11 cellular contexts compared by ENCODE assay signal in the genomic region with DNA sequence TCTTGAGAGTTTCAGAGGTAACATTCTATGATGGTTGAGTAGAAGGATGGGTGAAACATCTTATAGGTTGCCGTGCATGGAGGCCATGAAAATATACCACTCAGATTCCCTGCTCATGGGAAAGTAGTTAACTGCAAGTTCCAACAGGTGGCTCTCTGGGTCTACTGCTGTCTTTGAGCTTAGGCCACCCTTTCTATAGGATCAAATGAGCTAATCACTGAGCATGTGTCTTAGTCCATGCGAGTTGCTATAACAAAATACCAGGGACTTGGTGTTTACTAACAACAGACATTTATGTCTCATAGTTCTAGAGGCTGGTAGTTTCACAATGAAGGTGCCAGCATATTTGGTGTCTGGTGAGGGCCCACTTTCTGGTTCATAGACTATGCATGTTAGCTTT.
A peak's percentile ranks its signal among the peaks of the same experiment; 100 is the strongest.
DNase-seq lines count a peak whose midpoint lies in the region; ATAC-seq, FAIRE-seq and TF ChIP-seq lines count a peak whose summit lies in the region.
"Had no signal": no experiment of that assay in that cellular context is flagged by ENCODE, and none has a peak within 500 bp of the region (broad histone marks: within the 10 kb centered on the region; RNA-seq: fewer than 3 reads in every experiment).

No MANE protein-coding gene starts in this region.

- no peak for FAIRE-seq in pancreas (lab: Jason Lieb, UNC)

- H3K27ac ChIP-seq in hepatocyte (no peak overlapping the region), ascending aorta (no peak overlapping the region), pancreas (no peak overlapping the region), sigmoid colon (no peak overlapping the region)
- H3K27ac ChIP-seq: HL-60 had no signal

- DNase-seq in COR-L47 (lab: John Stamatoyannopoulos, UW) (peak; percentile 16), hepatocyte (ENCODE audit: low spot score) (no peak), ascending aorta (ENCODE audit: low spot score in 2 of 2) (no peak), pancreas (no peak), sigmoid colon (no peak)
- peak; percentile 31 for DNase-seq in Jurkat, Clone E6-1 (ENCODE audit: low read depth, low spot score)
- no peak for DNase-seq in activated CD4-positive, alpha-beta T cell treated with anti-CD3 and anti-CD28 coated beads for 1 hour
- DNase-seq: CD8-positive, alpha-beta T cell; effector CD8-positive, alpha-beta T cell had no signal

- H3K79me2 ChIP-seq in hepatocyte = no peaks in the 10 kb centered on the region

- H3K27me3 ChIP-seq in hepatocyte (no peaks in the 10 kb centered on the region), ascending aorta (no peaks in the 10 kb centered on the region), pancreas (no peaks in the 10 kb centered on the region), sigmoid colon (no peaks in the 10 kb centered on the region)

- TF ChIP-seq EP300 in sigmoid colon (IDR thresholded peaks at IDR 0.05) = no peak

- H3K4me1 ChIP-seq in hepatocyte (ENCODE audit: insufficient read depth) (no peaks in the 10 kb centered on the region), ascending aorta (no peaks in the 10 kb centered on the region), pancreas (no peaks in the 10 kb centered on the region), sigmoid colon (no peaks in the 10 kb centered on the region)

- no peak for TF ChIP-seq POLR2A in sigmoid colon (IDR thresholded peaks at IDR 0.05)

- no peak overlapping the region for H2AFZ ChIP-seq in hepatocyte

- intact Hi-C loops in ascending aorta (cut with DNase I) = no loop called here
- intact Hi-C loops in pancreas (cut with DNase I) = no loop called here
- intact Hi-C loops in sigmoid colon (cut with DNase I) = no loop called here

- H3K4me3 ChIP-seq in Jurkat, Clone E6-1 (ENCODE audit: low read length) = no peak overlapping the region
- no peak overlapping the region for H3K4me3 ChIP-seq in hepatocyte
- H3K4me3 ChIP-seq in ascending aorta = no peak overlapping the region
- no peak overlapping the region for H3K4me3 ChIP-seq in pancreas
- H3K4me3 ChIP-seq in sigmoid colon = no peak overlapping the region

- no peaks in the 10 kb centered on the region for H3K9me2 ChIP-seq in hepatocyte (replicated peaks; ENCODE audit: insufficient read depth)

- H3K9me3 ChIP-seq in hepatocyte (ENCODE audit: low read depth) = no peaks in the 10 kb centered on the region
- no peaks in the 10 kb centered on the region for H3K9me3 ChIP-seq in ascending aorta
- H3K9me3 ChIP-seq in pancreas = no peaks in the 10 kb centered on the region
- H3K9me3 ChIP-seq in sigmoid colon = no peaks in the 10 kb centered on the region

- H3K4me2 ChIP-seq in hepatocyte = no peak overlapping the region

- peak; percentile 20 for TF ChIP-seq CTCF in hepatocyte (IDR thresholded peaks at IDR 0.05; ENCODE audit: poor library complexity)
- TF ChIP-seq CTCF in ascending aorta (IDR thresholded peaks at IDR 0.05) = no peak
- TF ChIP-seq CTCF in pancreas (IDR thresholded peaks at IDR 0.05) = no peak
- no peak for TF ChIP-seq CTCF in sigmoid colon (IDR thresholded peaks at IDR 0.05)

- H3K36me3 ChIP-seq in hepatocyte (replicated peaks; ENCODE audit: insufficient read depth, low read depth) (no peaks in the 10 kb centered on the region), ascending aorta (no peaks in the 10 kb centered on the region), pancreas (no peaks in the 10 kb centered on the region), sigmoid colon (no peaks in the 10 kb centered on the region)

- WGBS in hepatocyte (ENCODE audit: low lambda C conversion rate, missing lambda C conversion rate) = 73% methylated on average over 2 of the region's 2 CpGs
- WGBS in pancreas, 2 donors = 39 to 67% methylated on average over 2 of the region's 2 CpGs
- 41 to 49% methylated on average over 2 of the region's 2 CpGs for WGBS in sigmoid colon, 2 donors

- H4K20me1 ChIP-seq in hepatocyte (ENCODE audit: insufficient read depth, poor library complexity, severe bottlenecking) = no peaks in the 10 kb centered on the region

- ATAC-seq in SK-N-SH treated with all-trans-retinoic acid at 6 μM for 48 hours = peak; percentile 48; the same call in 1 of the 3 replicates
- ATAC-seq in pancreas = no peak
- ATAC-seq: CD8-positive, alpha-beta T cell had no signal

TF ChIP-seq in SK-N-SH treated with all-trans-retinoic acid at 6 μM for 48 hours, 23 proteins besides CTCF, POLR2A, EP300 and RAD21:
- TF ChIP-seq ZNF70 (CRISPR knock-in tag; IDR thresholded peaks at IDR 0.05) = no peak
- no peak for TF ChIP-seq CSDC2 (CRISPR knock-in tag; IDR thresholded peaks at IDR 0.05)
- no peak for TF ChIP-seq OSR1 (CRISPR knock-in tag; IDR thresholded peaks at IDR 0.05)
- no peak for TF ChIP-seq ARNTL (CRISPR knock-in tag; IDR thresholded peaks at IDR 0.05; ENCODE audit: borderline replicate concordance, low read depth)
- TF ChIP-seq ZC3H10 (CRISPR knock-in tag; IDR thresholded peaks at IDR 0.05) = no peak
- no peak for TF ChIP-seq ZFP30 (CRISPR knock-in tag; IDR thresholded peaks at IDR 0.05)
- TF ChIP-seq SNAI2 (CRISPR knock-in tag; IDR thresholded peaks at IDR 0.05) = no peak
- TF ChIP-seq, protein P1, sequence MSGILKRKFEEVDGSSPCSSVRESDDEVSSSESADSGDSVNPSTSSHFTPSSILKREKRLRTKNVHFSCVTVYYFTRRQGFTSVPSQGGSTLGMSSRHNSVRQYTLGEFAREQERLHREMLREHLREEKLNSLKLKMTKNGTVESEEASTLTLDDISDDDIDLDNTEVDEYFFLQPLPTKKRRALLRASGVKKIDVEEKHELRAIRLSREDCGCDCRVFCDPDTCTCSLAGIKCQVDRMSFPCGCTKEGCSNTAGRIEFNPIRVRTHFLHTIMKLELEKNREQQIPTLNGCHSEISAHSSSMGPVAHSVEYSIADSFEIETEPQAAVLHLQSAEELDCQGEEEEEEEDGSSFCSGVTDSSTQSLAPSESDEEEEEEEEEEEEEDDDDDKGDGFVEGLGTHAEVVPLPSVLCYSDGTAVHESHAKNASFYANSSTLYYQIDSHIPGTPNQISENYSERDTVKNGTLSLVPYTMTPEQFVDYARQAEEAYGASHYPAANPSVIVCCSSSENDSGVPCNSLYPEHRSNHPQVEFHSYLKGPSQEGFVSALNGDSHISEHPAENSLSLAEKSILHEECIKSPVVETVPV (CRISPR knock-in tag; IDR thresholded peaks at IDR 0.05) = no peak
- TF ChIP-seq ISL1 (CRISPR knock-in tag; IDR thresholded peaks at IDR 0.05) = no peak
- TF ChIP-seq ZNF565 (CRISPR knock-in tag; conservative IDR thresholded peaks at IDR 0.05; ENCODE audit: low read depth) = no peak
- no peak for TF ChIP-seq RARB (CRISPR knock-in tag; IDR thresholded peaks at IDR 0.05)

Comparison
In these comparisons a context has a peak if more than half of its experiments do, and no peak if none do; other contexts are left out.
1. DNase-seq: peak in COR-L47 (single experiment) and Jurkat, Clone E6-1 (single experiment); none in hepatocyte (single experiment), ascending aorta (0 of 2), pancreas (0 of 6), activated CD4-positive, alpha-beta T cell treated with anti-CD3 and anti-CD28 coated beads for 1 hour (single experiment) and sigmoid colon (single experiment).